Comparison of ENCODE assay signal across 9 cellular contexts in the genomic region with DNA sequence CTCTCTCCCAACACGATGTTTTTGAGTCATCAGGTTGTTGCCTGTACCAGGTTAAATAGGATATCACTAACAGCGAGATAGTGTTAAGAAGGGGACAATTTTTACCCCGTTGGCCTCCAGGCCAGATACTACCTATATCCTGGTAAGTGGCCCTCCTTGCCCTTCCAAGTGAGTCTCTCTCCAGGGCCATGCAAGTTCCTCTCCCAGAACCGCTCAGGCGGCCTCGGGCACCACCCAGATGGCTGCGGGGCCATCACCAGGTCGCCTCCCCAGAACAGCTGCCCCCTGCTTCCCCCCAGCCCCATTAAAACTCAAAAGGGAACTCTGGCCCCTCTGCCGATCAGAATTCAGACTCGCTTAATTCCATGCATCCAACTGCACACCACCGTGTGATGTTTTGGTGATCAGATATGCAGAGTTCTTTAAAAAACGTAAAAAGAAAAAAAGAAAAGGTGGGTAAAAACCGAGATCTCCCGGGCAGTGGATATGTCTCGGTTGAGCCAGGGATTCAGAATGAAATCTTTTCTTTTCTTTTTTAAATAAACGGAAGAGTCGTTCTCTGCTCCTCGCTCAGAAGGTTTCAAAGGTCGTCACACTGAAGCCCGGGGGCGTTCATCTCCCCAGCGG. TPM values are rescaled to one million over a fixed set of nuclear protein-coding genes. Genes with fewer than 3 reads are reported as not detected.
DNase-seq lines count a peak whose midpoint lies in the region; ATAC-seq and TF ChIP-seq lines count a peak whose summit lies in the region.
"Had no signal": no experiment of that assay in that cellular context is flagged by ENCODE, and none has a peak within 500 bp of the region (broad histone marks: within the 10 kb centered on the region; RNA-seq: fewer than 3 reads in every experiment).

No MANE protein-coding gene starts in this region.

- H3K4me1 ChIP-seq in Caco-2: peaks cover 26% of the 10 kb centered on the region
- H3K4me1 ChIP-seq in HUES64 (ENCODE audit: insufficient read depth, low read length): peaks cover 32% of the 10 kb centered on the region
- peaks cover 15 to 31% (median 25%) of the 10 kb centered on the region in 3 donors for H3K4me1 ChIP-seq in esophagus squamous epithelium
- H3K4me1 ChIP-seq: SJCRH30 had no signal

- intact Hi-C loops in Caco-2 (cut with micrococcal nuclease; ENCODE audit: unreplicated experiment): loop anchor here (1.0 to 5.0 kb wide), 4 partner anchors 21 to 116 kb away; no protein-coding TSS in a partner anchor
- intact Hi-C loops in esophagus squamous epithelium (cut with DNase I): no loop called here

- no peaks in the 10 kb centered on the region for H3K27me3 ChIP-seq in Caco-2 (replicated peaks; ENCODE audit: control insufficient read depth, insufficient read depth, low read length)
- no peaks in the 10 kb centered on the region for H3K27me3 ChIP-seq in HUES64 (ENCODE audit: insufficient read depth, low read length)
- H3K27me3 ChIP-seq in neural cell (ENCODE audit: insufficient read depth, low read depth, low read length): peaks cover 40% of the 10 kb centered on the region
- peaks cover 8 to 73% (median 26%) of the 10 kb centered on the region in 4 donors for H3K27me3 ChIP-seq in esophagus squamous epithelium
- H3K27me3 ChIP-seq: SJCRH30 had no signal

- H3K4me2 ChIP-seq in neural cell (ENCODE audit: low read length): peak overlapping the region; percentile 96

- H3F3A ChIP-seq in neural cell (ENCODE audit: insufficient read depth, low read length, poor library complexity, severe bottlenecking): no peaks in the 10 kb centered on the region

- H3K9me3 Mint-ChIP-seq in Caco-2 (ENCODE audit: unreplicated experiment): no peaks in the 10 kb centered on the region

- TF ChIP-seq CTCF in Caco-2 (IDR thresholded peaks at IDR 0.05; ENCODE audit: insufficient read depth in 1 of 2, low read depth in 1 of 2, low read length in 1 of 2, severe bottlenecking in 1 of 2, unreplicated experiment in 1 of 2): no peak
- no peak for TF ChIP-seq CTCF in neural cell (IDR thresholded peaks at IDR 0.05; ENCODE audit: poor library complexity, severe bottlenecking)
- no peak for TF ChIP-seq CTCF in esophagus squamous epithelium (IDR thresholded peaks at IDR 0.05)

- CTCF ChIA-PET in Caco-2 (lab: Charles Lee): no interaction called here

- ATAC-seq in HG03025 (IDR thresholded peaks at IDR 0.05; ENCODE audit: low FRiP score, unreplicated experiment): no peak
- no peak for ATAC-seq in GM18873 (IDR thresholded peaks at IDR 0.05; ENCODE audit: low FRiP score, unreplicated experiment)

- H3K27ac Mint-ChIP-seq in Caco-2 (ENCODE audit: unreplicated experiment): peak overlapping the region; percentile 93

- peaks cover 30% of the 10 kb centered on the region for H3K79me2 ChIP-seq in neural cell (replicated peaks; ENCODE audit: insufficient read depth, low read length)

- DNase-seq in Caco-2: peak in 1 of 2 experiments; percentile 31
- DNase-seq in ecto neural progenitor cell (ENCODE audit: low spot score): peak; percentile 74
- no peak for DNase-seq in NCI-H1436 (lab: John Stamatoyannopoulos, UW)
- DNase-seq in esophagus squamous epithelium (lab: John Stamatoyannopoulos, UW): no peak
- DNase-seq: SJCRH30 had no signal

- peak overlapping the region; percentile 86 for H3K4me3 Mint-ChIP-seq in Caco-2 (ENCODE audit: unreplicated experiment)

- H3K9ac ChIP-seq in HUES64 (ENCODE audit: low read depth, low read length) (peak overlapping the region; percentile 76), neural cell (ENCODE audit: low read length) (peak overlapping the region; percentile 90)

- H3K9me3 ChIP-seq in Caco-2 (no peaks in the 10 kb centered on the region), HUES64 (ENCODE audit: insufficient read depth, low read depth, low read length) (no peaks in the 10 kb centered on the region; the same call in 1 of the 2 replicates), neural cell (ENCODE audit: low read length) (no peaks in the 10 kb centered on the region), esophagus squamous epithelium (peaks cover 0 to 5% (median 0%) of the 10 kb centered on the region in 3 donors)
- H3K9me3 ChIP-seq: SJCRH30 had no signal

- H3K36me3 Mint-ChIP-seq in Caco-2 (ENCODE audit: insufficient read depth, unreplicated experiment): peaks cover 52% of the 10 kb centered on the region

- no TSS peak for BruUV-seq in Caco-2 (replicated peaks; lab: Mats Ljungman, UMichigan)

- H3K27me3 Mint-ChIP-seq in Caco-2 (ENCODE audit: insufficient read depth, unreplicated experiment): no peaks in the 10 kb centered on the region

- H3K27ac ChIP-seq in HUES64 (ENCODE audit: low read depth, low read length) (peak overlapping the region; percentile 88), neural cell (ENCODE audit: low read length) (peak overlapping the region; percentile 83), esophagus squamous epithelium (no peak overlapping the region)
- H3K27ac ChIP-seq: SJCRH30 had no signal

- TF ChIP-seq EP300 in neural cell (conservative IDR thresholded peaks at IDR 0.05; ENCODE audit: poor library complexity, severe bottlenecking): no peak

- no peak for TF ChIP-seq POLR2A in esophagus squamous epithelium (IDR thresholded peaks at IDR 0.05)

- peak overlapping the region; percentile 54 for H2AFZ ChIP-seq in neural cell (ENCODE audit: low read depth, low read length)

- POLR2A ChIA-PET in Caco-2 (lab: Charles Lee): no interaction called here

- WGBS in HUES64: 1% methylated on average over 22 of the region's 22 CpGs
- WGBS in esophagus squamous epithelium, 2 donors: 30% methylated on average over 20 to 22 of the region's 22 CpGs

- H3K4me3 ChIP-seq in Caco-2 (ENCODE audit: low read depth, low read length) (peak overlapping the region; percentile 78), HUES64 (ENCODE audit: low read length) (peak overlapping the region; percentile 99), neural cell (ENCODE audit: low read length) (peak overlapping the region; percentile 97), esophagus squamous epithelium (peak overlapping the region in 2 of 4 donors; percentile 43 to 62)
- H3K4me3 ChIP-seq: SJCRH30 had no signal

- peaks cover 3% of the 10 kb centered on the region; the same call in 1 of the 2 replicates for H3K36me3 ChIP-seq in Caco-2 (ENCODE audit: control insufficient read depth, insufficient read depth, low read length)
- H3K36me3 ChIP-seq in HUES64 (ENCODE audit: insufficient read depth, low read length): peaks cover 31% of the 10 kb centered on the region
- H3K36me3 ChIP-seq in neural cell (ENCODE audit: insufficient read depth, low read length): no peaks in the 10 kb centered on the region
- no peaks in the 10 kb centered on the region for H3K36me3 ChIP-seq in esophagus squamous epithelium
- H3K36me3 ChIP-seq: SJCRH30 had no signal

- no peaks in the 10 kb centered on the region for H3K9me2 ChIP-seq in neural cell (ENCODE audit: insufficient read depth, low read length)

- no peak for TF ChIP-seq RAD21 in neural cell (conservative IDR thresholded peaks at IDR 0.05)

- peaks cover 15% of the 10 kb centered on the region for H3K4me1 Mint-ChIP-seq in Caco-2 (ENCODE audit: low read depth, unreplicated experiment)

- H4K20me1 ChIP-seq in neural cell (ENCODE audit: insufficient read depth): peaks cover 20% of the 10 kb centered on the region

TF ChIP-seq in neural cell, 6 proteins besides CTCF, POLR2A, EP300 and RAD21:
- TF ChIP-seq, protein P1, sequence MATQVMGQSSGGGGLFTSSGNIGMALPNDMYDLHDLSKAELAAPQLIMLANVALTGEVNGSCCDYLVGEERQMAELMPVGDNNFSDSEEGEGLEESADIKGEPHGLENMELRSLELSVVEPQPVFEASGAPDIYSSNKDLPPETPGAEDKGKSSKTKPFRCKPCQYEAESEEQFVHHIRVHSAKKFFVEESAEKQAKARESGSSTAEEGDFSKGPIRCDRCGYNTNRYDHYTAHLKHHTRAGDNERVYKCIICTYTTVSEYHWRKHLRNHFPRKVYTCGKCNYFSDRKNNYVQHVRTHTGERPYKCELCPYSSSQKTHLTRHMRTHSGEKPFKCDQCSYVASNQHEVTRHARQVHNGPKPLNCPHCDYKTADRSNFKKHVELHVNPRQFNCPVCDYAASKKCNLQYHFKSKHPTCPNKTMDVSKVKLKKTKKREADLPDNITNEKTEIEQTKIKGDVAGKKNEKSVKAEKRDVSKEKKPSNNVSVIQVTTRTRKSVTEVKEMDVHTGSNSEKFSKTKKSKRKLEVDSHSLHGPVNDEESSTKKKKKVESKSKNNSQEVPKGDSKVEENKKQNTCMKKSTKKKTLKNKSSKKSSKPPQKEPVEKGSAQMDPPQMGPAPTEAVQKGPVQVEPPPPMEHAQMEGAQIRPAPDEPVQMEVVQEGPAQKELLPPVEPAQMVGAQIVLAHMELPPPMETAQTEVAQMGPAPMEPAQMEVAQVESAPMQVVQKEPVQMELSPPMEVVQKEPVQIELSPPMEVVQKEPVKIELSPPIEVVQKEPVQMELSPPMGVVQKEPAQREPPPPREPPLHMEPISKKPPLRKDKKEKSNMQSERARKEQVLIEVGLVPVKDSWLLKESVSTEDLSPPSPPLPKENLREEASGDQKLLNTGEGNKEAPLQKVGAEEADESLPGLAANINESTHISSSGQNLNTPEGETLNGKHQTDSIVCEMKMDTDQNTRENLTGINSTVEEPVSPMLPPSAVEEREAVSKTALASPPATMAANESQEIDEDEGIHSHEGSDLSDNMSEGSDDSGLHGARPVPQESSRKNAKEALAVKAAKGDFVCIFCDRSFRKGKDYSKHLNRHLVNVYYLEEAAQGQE (IDR thresholded peaks at IDR 0.05; ENCODE audit: borderline replicate concordance): peak; percentile 4
- no peak for TF ChIP-seq MXI1 (conservative IDR thresholded peaks at IDR 0.05; ENCODE audit: poor library complexity, severe bottlenecking)

RNA-seq across cellular contexts. Expression of a gene that starts 1.9 kb away (rescaled TPM):
- total RNA-seq in Caco-2 (2022) (67.5 and 68.4 TPM in 2 replicates), esophagus squamous epithelium (not detected)
- polyA plus RNA-seq in HUES64 (2013, experiment 1 of 2): 82.8 TPM
- 81.5 TPM for polyA plus RNA-seq in HUES64 (2013, experiment 2 of 2)
- 3.7 and 4.0 TPM in 2 replicates for polyA plus RNA-seq in neural cell
- polyA minus RNA-seq in neural cell: 10.0 and 13.0 TPM in 2 replicates
- total RNA-seq: SJCRH30 had no signal

Comparison
In these comparisons a context has a peak if more than half of its experiments do, and no peak if none do; other contexts are left out.
1. H3K27ac ChIP-seq: peak in HUES64 (single experiment) and neural cell (single experiment); none in esophagus squamous epithelium (0 of 4).
2. RNA of a gene that starts 1.9 kb away (total RNA-seq): 67.5 to 68.4 TPM in Caco-2; not detected in esophagus squamous epithelium; every median in the first group is over 10 times any median in the second.